In genomic region chr2:66239655-66240054, GRCh38 we compare ENCODE assay signal across 15 cellular contexts.
"Had no signal": no experiment of that assay in that cellular context is flagged by ENCODE, and none has a peak within 500 bp of the region (broad histone marks: within the 10 kb centered on the region; RNA-seq: fewer than 3 reads in every experiment).

No MANE protein-coding gene starts in this region.

- H3K36me3 ChIP-seq: heart right ventricle, left lung had no signal

- H3K27me3 Mint-ChIP-seq: natural killer cell treated with Interleukin-12 subunit alpha and Interleukin-12 subunit beta and Interleukin-15 and Interleukin-18, amount 100 ng/mL, for 72 hours had no signal

- H3K4me1 Mint-ChIP-seq: activated naive CD8-positive, alpha-beta T cell treated with anti-CD3 and anti-CD28 coated beads for 36 hours; stimulated activated effector memory CD8-positive, alpha-beta T cell treated with anti-CD3 and anti-CD28 coated beads, Interleukin-12 subunit alpha, Interleukin-12 subunit beta, amount 100 ng/mL, for 72 hours had no signal

- H3K36me3 Mint-ChIP-seq: activated naive CD8-positive, alpha-beta T cell treated with anti-CD3 and anti-CD28 coated beads for 36 hours; natural killer cell treated with Interleukin-12 subunit alpha and Interleukin-12 subunit beta and Interleukin-15 and Interleukin-18, amount 100 ng/mL, for 72 hours; stimulated activated effector memory CD8-positive, alpha-beta T cell treated with anti-CD3 and anti-CD28 coated beads, Interleukin-12 subunit alpha, Interleukin-12 subunit beta, amount 100 ng/mL, for 72 hours had no signal

- H3K4me3 Mint-ChIP-seq: activated naive CD8-positive, alpha-beta T cell treated with anti-CD3 and anti-CD28 coated beads for 36 hours; natural killer cell treated with Interleukin-12 subunit alpha and Interleukin-12 subunit beta and Interleukin-15 and Interleukin-18, amount 100 ng/mL, for 72 hours; stimulated activated effector memory CD8-positive, alpha-beta T cell treated with anti-CD3 and anti-CD28 coated beads, Interleukin-12 subunit alpha, Interleukin-12 subunit beta, amount 100 ng/mL, for 72 hours; T-helper 2 cell treated with Interferon-gamma antibody and Interleukin-4, amounts not matched to agents 5 μg/mL and 100 μg/mL, for 36 hours had no signal

- H3K27ac ChIP-seq: foreskin keratinocyte, heart right ventricle, left lung had no signal

- H3K27ac Mint-ChIP-seq: activated naive CD8-positive, alpha-beta T cell treated with anti-CD3 and anti-CD28 coated beads for 36 hours; natural killer cell treated with Interleukin-12 subunit alpha and Interleukin-12 subunit beta and Interleukin-15 and Interleukin-18, amount 100 ng/mL, for 72 hours; stimulated activated effector memory CD8-positive, alpha-beta T cell treated with anti-CD3 and anti-CD28 coated beads, Interleukin-12 subunit alpha, Interleukin-12 subunit beta, amount 100 ng/mL, for 72 hours; T-helper 2 cell treated with Interferon-gamma antibody and Interleukin-4, amounts not matched to agents 5 μg/mL and 100 μg/mL, for 36 hours had no signal

- H3K4me3 ChIP-seq: heart right ventricle, left lung had no signal

- H3K27me3 ChIP-seq: heart right ventricle, left lung had no signal

- H3K9me3 Mint-ChIP-seq: T-helper 2 cell treated with Interferon-gamma antibody and Interleukin-4, amounts not matched to agents 5 μg/mL and 100 μg/mL, for 36 hours had no signal

- H3K4me1 ChIP-seq: foreskin keratinocyte, left lung had no signal

- H3K9me3 ChIP-seq: heart right ventricle, left lung had no signal

- DNase-seq: activated gamma-delta T cell treated with Interleukin-2 at 50 U/mL for 16 hours; activated naive CD8-positive, alpha-beta T cell treated with anti-CD3 and anti-CD28 coated beads for 36 hours; activated T-cell treated with anti-CD3 and anti-CD28 coated beads, Interleukin-2, amount 50 U/mL, for 48 hours; aorta; foreskin keratinocyte; heart right ventricle; islet precursor cell; left lung; occipital lobe; small intestine; trophoblast cell had no signal

- ATAC-seq: activated CD4-positive, CD25-positive, alpha-beta regulatory T cell treated with anti-CD3 and anti-CD28 coated beads, Interleukin-2, amount 50 U/mL, for 24 hours; foreskin keratinocyte; left lung; natural killer cell treated with Interleukin-12 subunit alpha and Interleukin-12 subunit beta and Interleukin-15 and Interleukin-18, amount 100 ng/mL, for 72 hours; stimulated activated effector memory CD8-positive, alpha-beta T cell treated with anti-CD3 and anti-CD28 coated beads, Interleukin-12 subunit alpha, Interleukin-12 subunit beta, amount 100 ng/mL, for 72 hours had no signal
